19 cellular contexts compared by ENCODE assay signal in the genomic region with DNA sequence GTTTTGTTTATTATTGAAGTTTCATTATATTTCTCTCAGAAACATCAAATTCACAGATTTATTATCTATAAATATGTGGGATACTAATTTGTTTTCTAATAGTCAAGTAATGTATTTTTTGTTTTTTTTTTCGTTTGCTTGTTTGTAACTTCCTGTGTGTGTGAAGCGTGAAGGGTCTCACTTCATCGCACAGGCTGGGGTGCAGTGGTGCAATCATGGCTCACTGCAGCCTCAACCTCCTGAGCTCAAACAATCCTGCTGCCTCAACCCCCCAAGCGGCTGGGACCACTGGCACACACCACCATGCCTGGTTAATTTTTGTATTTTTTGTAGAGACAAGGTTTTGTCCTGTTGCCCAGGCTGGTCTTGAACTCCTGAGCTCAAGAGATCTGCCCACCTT. TPM values are rescaled to one million over a fixed set of nuclear protein-coding genes. Genes with fewer than 3 reads are reported as not detected.
DNase-seq lines count a peak whose midpoint lies in the region; ATAC-seq and TF ChIP-seq lines count a peak whose summit lies in the region.
"Had no signal": no experiment of that assay in that cellular context is flagged by ENCODE, and none has a peak within 500 bp of the region (broad histone marks: within the 10 kb centered on the region; RNA-seq: fewer than 3 reads in every experiment).

No MANE protein-coding gene starts in this region.

- no peaks in the 10 kb centered on the region for H3K27me3 ChIP-seq in BLaER1 treated with 17β-estradiol and CSF1 and Interleukin-3, amounts not matched to agents 10 nM and 100 nM
- no peaks in the 10 kb centered on the region for H3K27me3 ChIP-seq in psoas muscle (ENCODE audit: insufficient read depth in 3 of 3, low read length in 2 of 3)
- H3K27me3 ChIP-seq: adrenal gland, Peyer's patch, right atrium auricular region had no signal

- peaks cover 11 to 31% (median 25%) of the 10 kb centered on the region in 10 experiments for H3K4me1 ChIP-seq in BLaER1 treated with 17β-estradiol and CSF1 and Interleukin-3, amounts not matched to agents 10 nM and 100 nM
- peaks cover 18% of the 10 kb centered on the region for H3K4me1 ChIP-seq in psoas muscle

- WGBS in psoas muscle, 3 donors: 81 to 84% (median 81%) methylated on average over 4 of the region's 4 CpGs

- intact Hi-C loops in psoas muscle (cut with DNase I): no loop called here

- H3K9ac ChIP-seq in BLaER1 treated with 17β-estradiol and CSF1 and Interleukin-3, amounts not matched to agents 10 nM and 100 nM: peak overlapping the region in 6 of 11 experiments; percentile 28 to 57 (median 43); a peak in 9 of 22 replicates

- peaks cover 9 to 43% (median 25%) of the 10 kb centered on the region in 11 experiments; a peak in 21 of 22 replicates for H3K36me3 ChIP-seq in BLaER1 treated with 17β-estradiol and CSF1 and Interleukin-3, amounts not matched to agents 10 nM and 100 nM
- H3K36me3 ChIP-seq in psoas muscle (ENCODE audit: insufficient read depth in 1 of 2, low read depth in 1 of 2): no peaks in the 10 kb centered on the region
- H3K36me3 ChIP-seq: adrenal gland, Peyer's patch, right atrium auricular region had no signal

- no peak for TF ChIP-seq CTCF in psoas muscle (IDR thresholded peaks at IDR 0.05)

- H4K20me1 ChIP-seq in BLaER1 treated with 17β-estradiol and CSF1 and Interleukin-3, amounts not matched to agents 10 nM and 100 nM: peaks cover 0 to 29% (median 7%) of the 10 kb centered on the region in 11 experiments; a peak in 6 of 22 replicates

- H3K27ac ChIP-seq in BLaER1 treated with 17β-estradiol and CSF1 and Interleukin-3, amounts not matched to agents 10 nM and 100 nM: peak overlapping the region in 9 of 11 experiments; percentile 37 to 83 (median 73); a peak in 18 of 22 replicates
- H3K27ac ChIP-seq in psoas muscle: no peak overlapping the region
- H3K27ac ChIP-seq: adrenal gland, right atrium auricular region had no signal

- H3K4me3 ChIP-seq in BLaER1 treated with 17β-estradiol and CSF1 and Interleukin-3, amounts not matched to agents 10 nM and 100 nM: peak overlapping the region in 3 of 10 experiments; percentile 15 to 29 (median 15); a peak in 1 of 20 replicates
- H3K4me3 ChIP-seq in psoas muscle: no peak overlapping the region
- H3K4me3 ChIP-seq: adrenal gland, lung, Peyer's patch, right atrium auricular region had no signal

- H3K9me3 ChIP-seq in BLaER1 treated with 17β-estradiol and CSF1 and Interleukin-3, amounts not matched to agents 10 nM and 100 nM (replicated peaks in 1 of 11): peaks cover 22 to 34% (median 28%) of the 10 kb centered on the region in 11 experiments
- H3K9me3 ChIP-seq in psoas muscle: peaks cover 7% of the 10 kb centered on the region
- H3K9me3 ChIP-seq: adrenal gland, Peyer's patch had no signal

- DNase-seq in hepatic stellate cell (ENCODE audit: low spot score): no peak
- no peak for DNase-seq in SIG-M5 (lab: John Stamatoyannopoulos, UW)
- no peak for DNase-seq in NCI-H446 treated with DMSO at 0.1 percent for 48 hours (lab: John Stamatoyannopoulos, UW)
- DNase-seq in psoas muscle: no peak
- DNase-seq: activated CD8-positive, alpha-beta T cell treated with anti-CD3 and anti-CD28 coated beads, Interleukin-2, amount 10 ng/mL, durations not matched to agents 7 days and 5 days; adrenal gland; CD4-positive, alpha-beta memory T cell; effector memory CD8-positive, alpha-beta T cell; NCI-H1694 treated with DMSO at 0.1 percent for 48 hours; NCI-H526; stimulated activated CD4-positive, alpha-beta T cell treated with anti-CD3 and anti-CD28 coated beads, Interleukin-1b, Interleukin-23, amount 100 ng/mL, for 48 hours had no signal

- ATAC-seq in GM19328 (IDR thresholded peaks at IDR 0.05; ENCODE audit: unreplicated experiment) (peak; percentile 48), HG02642 (IDR thresholded peaks at IDR 0.05; ENCODE audit: poor library complexity, unreplicated experiment) (peak; percentile 54), HG03460 (IDR thresholded peaks at IDR 0.05; ENCODE audit: unreplicated experiment) (peak; percentile 56), psoas muscle (no peak)
- ATAC-seq: activated CD8-positive, alpha-beta T cell treated with anti-CD3 and anti-CD28 coated beads, Interleukin-2, amount 10 ng/mL, durations not matched to agents 7 days and 5 days; activated T-helper 17 cell treated with anti-CD3 and anti-CD28 coated beads, Interleukin-2, amount 50 U/mL, for 72 hours; effector memory CD8-positive, alpha-beta T cell had no signal

- H3K4me2 ChIP-seq in BLaER1 treated with 17β-estradiol and CSF1 and Interleukin-3, amounts not matched to agents 10 nM and 100 nM: peak overlapping the region; percentile 52 to 84 (median 72)

RNA-seq across cellular contexts. Expression of a gene that starts 55.1 kb away (rescaled TPM):
- 10 to 100 TPM; 19.2 to 35.9 (median 27.0) TPM for total RNA-seq in psoas muscle
- 1 to 10 TPM; 4.8 to 7.4 (median 5.3) TPM for polyA plus RNA-seq in psoas muscle

Comparison
In these comparisons a context has a peak if more than half of its experiments do, and no peak if none do; other contexts are left out.
1. ATAC-seq: peak in GM19328 (single experiment), HG02642 (single experiment) and HG03460 (single experiment); none in psoas muscle (0 of 4).